ENCODE assay signal across 22 cellular contexts in the genomic region with DNA sequence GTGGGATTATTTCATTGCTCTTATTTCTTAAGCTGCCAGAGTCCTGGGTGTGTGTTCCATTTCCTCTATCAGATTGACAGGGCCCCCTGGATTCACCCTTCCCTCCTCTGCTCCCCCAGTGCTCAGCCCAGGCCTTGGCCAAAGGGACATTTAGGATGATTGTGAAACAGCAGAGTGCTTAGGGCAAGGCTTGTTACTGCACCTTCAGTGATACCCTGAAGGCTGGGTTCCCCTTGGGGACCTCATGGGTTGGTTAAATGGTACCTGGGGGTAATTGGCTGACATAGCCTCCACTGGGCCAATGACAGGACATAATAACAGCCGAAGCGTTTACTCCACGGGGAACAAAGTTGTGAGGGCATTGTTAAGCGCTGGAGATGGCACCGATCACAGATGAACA. TPM values are rescaled to one million over a fixed set of nuclear protein-coding genes. Genes with fewer than 3 reads are reported as not detected.
DNase-seq lines count a peak whose midpoint lies in the region; ATAC-seq, FAIRE-seq and TF ChIP-seq lines count a peak whose summit lies in the region.
"Had no signal": no experiment of that assay in that cellular context is flagged by ENCODE, and none has a peak within 500 bp of the region (broad histone marks: within the 10 kb centered on the region; RNA-seq: fewer than 3 reads in every experiment).

No MANE protein-coding gene starts in this region.

- H3K4me1 Mint-ChIP-seq in activated naive CD4-positive, alpha-beta T cell treated with anti-CD3 and anti-CD28 coated beads, Interleukin-2, amount 50 U/mL, for 24 hours: peaks cover 75% of the 10 kb centered on the region
- no peaks in the 10 kb centered on the region for H3K4me1 Mint-ChIP-seq in osteocyte (ENCODE audit: unreplicated experiment)

- no peak overlapping the region for H3K4me3 ChIP-seq in HCT116 (replicated peaks in 1 of 2; ENCODE audit: low read depth in 1 of 2, low read length in 2 of 2)
- no peak overlapping the region for H3K4me3 ChIP-seq in kidney (ENCODE audit: low read length in 2 of 2)
- H3K4me3 ChIP-seq: A549, BLaER1, HAP-1 had no signal

- no peaks in the 10 kb centered on the region for H3K9me3 Mint-ChIP-seq in activated naive CD4-positive, alpha-beta T cell treated with anti-CD3 and anti-CD28 coated beads, Interleukin-2, amount 50 U/mL, for 24 hours
- no peaks in the 10 kb centered on the region for H3K9me3 Mint-ChIP-seq in osteocyte (ENCODE audit: unreplicated experiment)

- no peak for TF ChIP-seq RAD21 in HCT116 (IDR thresholded peaks at IDR 0.05; ENCODE audit: low read depth)

- no peak for TF ChIP-seq POLR2A in HCT116 (IDR thresholded peaks at IDR 0.05; ENCODE audit: borderline replicate concordance, extremely low read depth, insufficient read depth, insufficient read length)

- no peak overlapping the region for H3K9ac ChIP-seq in HCT116 (ENCODE audit: low read length)
- H3K9ac ChIP-seq in kidney (ENCODE audit: low read length in 2 of 2): no peak overlapping the region
- H3K9ac ChIP-seq: BLaER1 had no signal

- H3K9me3 ChIP-seq in HCT116 (ENCODE audit: control insufficient read depth in 1 of 2, insufficient read depth in 1 of 2, low read depth in 1 of 2, low read length in 2 of 2): no peaks in the 10 kb centered on the region
- H3K9me3 ChIP-seq in kidney (ENCODE audit: control insufficient read depth in 1 of 2, low read length in 2 of 2): no peaks in the 10 kb centered on the region
- H3K9me3 ChIP-seq: A549, HAP-1 had no signal

- no peak overlapping the region for H2AFZ ChIP-seq in HCT116 (ENCODE audit: low read depth, low read length, poor library complexity, severe bottlenecking)

- CTCF ChIA-PET in HCT116 (lab: Charles Lee): no interaction called here

- H3K4me2 ChIP-seq in HCT116 (ENCODE audit: low read length): 0 out of 2 replicates have a peak overlapping the region, but pooled peaks have one; percentile 29
- H3K4me2 ChIP-seq: A549, BLaER1 had no signal

- H3K36me3 Mint-ChIP-seq in activated naive CD4-positive, alpha-beta T cell treated with anti-CD3 and anti-CD28 coated beads, Interleukin-2, amount 50 U/mL, for 24 hours: peaks cover 7% of the 10 kb centered on the region
- H3K36me3 Mint-ChIP-seq in osteocyte (ENCODE audit: unreplicated experiment): no peaks in the 10 kb centered on the region

- H3K27ac Mint-ChIP-seq in activated naive CD4-positive, alpha-beta T cell treated with anti-CD3 and anti-CD28 coated beads, Interleukin-2, amount 50 U/mL, for 24 hours: peak overlapping the region; percentile 56
- H3K27ac Mint-ChIP-seq in osteocyte (ENCODE audit: unreplicated experiment): no peak overlapping the region

- no peak for FAIRE-seq in kidney (lab: Jason Lieb, UNC)
- FAIRE-seq: A549, HTR-8/SVneo had no signal

- TF ChIP-seq CTCF in HCT116 (IDR thresholded peaks at IDR 0.05 in 2 of 3, conservative IDR thresholded peaks at IDR 0.05 in 1 of 3; ENCODE audit: borderline replicate concordance in 1 of 3, insufficient read depth in 1 of 3, low read depth in 2 of 3, low read length in 2 of 3) (no peak), osteocyte (IDR thresholded peaks at IDR 0.05) (no peak), kidney (IDR thresholded peaks at IDR 0.05; ENCODE audit: borderline replicate concordance, extremely low read depth, insufficient read depth) (no peak), GM10266 (IDR thresholded peaks at IDR 0.05; ENCODE audit: control insufficient read depth, insufficient read depth, low read depth, missing control alignments) (no peak)

- H3K4me3 Mint-ChIP-seq in activated naive CD4-positive, alpha-beta T cell treated with anti-CD3 and anti-CD28 coated beads, Interleukin-2, amount 50 U/mL, for 24 hours: no peak overlapping the region
- no peak overlapping the region for H3K4me3 Mint-ChIP-seq in osteocyte (ENCODE audit: unreplicated experiment)

- intact Hi-C loops in HCT116 (cut with micrococcal nuclease) (no loop called here), kidney (cut with DNase I) (no loop called here)

- no peaks in the 10 kb centered on the region for H3K36me3 ChIP-seq in HCT116 (ENCODE audit: control insufficient read depth in 1 of 2, insufficient read depth in 2 of 2, low read length in 2 of 2)
- no peaks in the 10 kb centered on the region for H3K36me3 ChIP-seq in kidney (ENCODE audit: control insufficient read depth in 1 of 2, insufficient read depth in 2 of 2, low read length in 2 of 2)
- H3K36me3 ChIP-seq: BLaER1, HAP-1 had no signal

- no peaks in the 10 kb centered on the region; the same call in 1 of the 2 replicates for H3K27me3 ChIP-seq in HCT116 (ENCODE audit: insufficient read depth, low read length)
- H3K27me3 ChIP-seq: BLaER1 had no signal

- no peak overlapping the region for H3K27ac ChIP-seq in HCT116 (ENCODE audit: low read depth, low read length)
- no peak overlapping the region for H3K27ac ChIP-seq in kidney (ENCODE audit: low read depth in 2 of 2, low read length in 2 of 2)
- H3K27ac ChIP-seq: A549, BLaER1 had no signal

- no peaks in the 10 kb centered on the region for H3K79me2 ChIP-seq in HCT116 (ENCODE audit: insufficient read depth, low read length)

- RAD21 ChIA-PET in HCT116 (lab: Charles Lee; ENCODE audit: low non-redundant PET in 1 of 2, low total read pairs in 2 of 2, uncharacterized antibody in 2 of 2, unreplicated experiment in 2 of 2): no interaction called here

- no TSS peak for BruUV-seq in HCT116 (replicated peaks; lab: Mats Ljungman, UMichigan)

- POLR2A ChIA-PET in HCT116 (lab: Charles Lee): no interaction called here

- no peak for DNase-seq in activated naive CD4-positive, alpha-beta T cell (lab: John Stamatoyannopoulos, UW)
- DNase-seq in HCT116 (ENCODE audit: low read depth, low spot score) (no peak), ecto neural progenitor cell (ENCODE audit: low spot score) (peak; percentile 30), osteocyte (ENCODE audit: extremely low spot score, unreplicated experiment) (peak; percentile 66), kidney (no peak), NCI-H1694 treated with DMSO at 0.1 percent for 48 hours (lab: John Stamatoyannopoulos, UW) (no peak), GM10266 (ENCODE audit: extremely low spot score) (no peak)
- DNase-seq: DMS79 treated with DMSO at 0.1 percent for 48 hours, IMR-90, NCI-H1417 treated with DMSO at 0.1 percent for 48 hours, NCI-H2029, NCI-H345, NCI-H526, RPMI8226, SHP77 treated with DMSO at 0.1 percent for 48 hours had no signal

- no peaks in the 10 kb centered on the region for H4K20me1 ChIP-seq in HCT116 (ENCODE audit: insufficient read depth)
- H4K20me1 ChIP-seq: BLaER1 had no signal

- no peaks in the 10 kb centered on the region for H3K9me2 ChIP-seq in HCT116 (ENCODE audit: insufficient read depth)

- ATAC-seq in HCT116: no peak
- ATAC-seq: A549, PC-3 had no signal

- peaks cover 0 to 21% of the 10 kb centered on the region in 2 experiments; a peak in 3 of 4 replicates for H3K4me1 ChIP-seq in HCT116 (ENCODE audit: control insufficient read depth in 1 of 2, insufficient read depth in 2 of 2, low read length in 2 of 2)
- H3K4me1 ChIP-seq in kidney (ENCODE audit: control insufficient read depth in 1 of 2, insufficient read depth in 1 of 2, low read depth in 1 of 2, low read length in 2 of 2): no peaks in the 10 kb centered on the region
- H3K4me1 ChIP-seq: A549, BLaER1, HAP-1 had no signal

- H3K27me3 Mint-ChIP-seq in activated naive CD4-positive, alpha-beta T cell treated with anti-CD3 and anti-CD28 coated beads, Interleukin-2, amount 50 U/mL, for 24 hours: no peaks in the 10 kb centered on the region
- H3K27me3 Mint-ChIP-seq in osteocyte (ENCODE audit: unreplicated experiment): peaks cover 76% of the 10 kb centered on the region

TF ChIP-seq in HCT116, 20 proteins besides CTCF, POLR2A, EP300 and RAD21:
- TF ChIP-seq, protein P1, sequence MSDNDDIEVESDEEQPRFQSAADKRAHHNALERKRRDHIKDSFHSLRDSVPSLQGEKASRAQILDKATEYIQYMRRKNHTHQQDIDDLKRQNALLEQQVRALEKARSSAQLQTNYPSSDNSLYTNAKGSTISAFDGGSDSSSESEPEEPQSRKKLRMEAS (IDR thresholded peaks at IDR 0.05): no peak
- no peak for TF ChIP-seq JUND (IDR thresholded peaks at IDR 0.05)

RNA-seq across cellular contexts. Expression of a gene that starts 1.3 kb away (rescaled TPM):
- 0.17 TPM for total RNA-seq in HCT116 (2021; ENCODE audit: unreplicated experiment)
- polyA plus RNA-seq in HCT116 (2012): 0.02 TPM in 1 of 2 replicates, not detected in the other
- total RNA-seq in osteocyte: not detected in 2 replicates
- total RNA-seq in kidney: not detected
- polyA plus RNA-seq in kidney (ENCODE audit: insufficient read depth, low read depth, low replicate concordance): not detected
- total RNA-seq: IMR-90, M059J, PC-3 had no signal
- polyA plus RNA-seq: A549, IMR-90 had no signal

RNA-seq across cellular contexts. Expression of a gene that starts 15.8 kb away (rescaled TPM):
- total RNA-seq in HCT116 (2021; ENCODE audit: unreplicated experiment) (not detected), osteocyte (not detected in 2 replicates), kidney (not detected)
- polyA plus RNA-seq in HCT116 (2012): not detected in 2 replicates
- not detected for polyA plus RNA-seq in kidney (ENCODE audit: insufficient read depth, low read depth, low replicate concordance)
- total RNA-seq: IMR-90, M059J, PC-3 had no signal
- polyA plus RNA-seq: A549, IMR-90 had no signal

RNA-seq across cellular contexts. Expression of a gene that starts 28.9 kb away (rescaled TPM):
- total RNA-seq in HCT116 (2021; ENCODE audit: unreplicated experiment) (not detected), osteocyte (not detected in 2 replicates), kidney (not detected)
- polyA plus RNA-seq in HCT116 (2012): not detected in 2 replicates
- polyA plus RNA-seq in kidney (ENCODE audit: insufficient read depth, low read depth, low replicate concordance): not detected
- total RNA-seq: IMR-90, M059J, PC-3 had no signal
- polyA plus RNA-seq: A549, IMR-90 had no signal

RNA-seq across cellular contexts. Expression of a gene that starts 49.5 kb away (rescaled TPM):
- total RNA-seq in HCT116 (2021; ENCODE audit: unreplicated experiment) (not detected), osteocyte (not detected in 2 replicates), kidney (not detected)
- polyA plus RNA-seq in HCT116 (2012): not detected in 2 replicates
- polyA plus RNA-seq in kidney (ENCODE audit: insufficient read depth, low read depth, low replicate concordance): not detected
- total RNA-seq: IMR-90, M059J, PC-3 had no signal
- polyA plus RNA-seq: IMR-90 had no signal

RNA-seq across cellular contexts. Expression of a gene that starts 49.6 kb away (rescaled TPM):
- total RNA-seq in HCT116 (2021; ENCODE audit: unreplicated experiment): not detected
- polyA plus RNA-seq in HCT116 (2012): not detected in 2 replicates
- total RNA-seq in osteocyte: not detected in 2 replicates
- not detected for total RNA-seq in kidney
- not detected for polyA plus RNA-seq in kidney (ENCODE audit: insufficient read depth, low read depth, low replicate concordance)
- total RNA-seq: IMR-90, M059J, PC-3 had no signal
- polyA plus RNA-seq: A549, IMR-90 had no signal

Comparison
In these comparisons a context has a peak if more than half of its experiments do, and no peak if none do; other contexts are left out.
1. DNase-seq: peak in ecto neural progenitor cell (single experiment) and osteocyte (single experiment); none in activated naive CD4-positive, alpha-beta T cell (0 of 4), HCT116 (single experiment), kidney (single experiment), NCI-H1694 treated with DMSO at 0.1 percent for 48 hours (single experiment) and GM10266 (single experiment).